11 cellular contexts compared by ENCODE assay signal in genomic region chr21:29233611-29234540, GRCh38.
DNase-seq lines count a peak whose midpoint lies in the region; ATAC-seq and TF ChIP-seq lines count a peak whose summit lies in the region.
"Had no signal": no experiment of that assay in that cellular context is flagged by ENCODE, and none has a peak within 500 bp of the region (broad histone marks: within the 10 kb centered on the region; RNA-seq: fewer than 3 reads in every experiment).

No MANE protein-coding gene starts in this region.

- peaks cover 83% of the 10 kb centered on the region for H3K4me1 ChIP-seq in OCI-LY3 (ENCODE audit: low read length)

- peak; percentile 59 for DNase-seq in activated CD8-positive, alpha-beta T cell treated with anti-CD3 and anti-CD28 coated beads for 36 hours
- no peak for DNase-seq in activated CD8-positive, alpha-beta T cell treated with anti-CD3 and anti-CD28 coated beads, Interleukin-2, amount 10 ng/mL, durations not matched to agents 7 days and 5 days
- peak; percentile 39 for DNase-seq in stimulated activated CD8-positive, alpha-beta memory T cell treated with anti-CD3 and anti-CD28 coated beads, Interleukin-4, amount 100 ng/mL, for 48 hours
- no peak for DNase-seq in iPS-NIHi7 (ENCODE audit: extremely low spot score)
- DNase-seq in kidney glomerular epithelial cell (lab: John Stamatoyannopoulos, UW): no peak
- no peak for DNase-seq in NCI-H226
- DNase-seq: AML-193, kidney had no signal

- H3K27ac Mint-ChIP-seq in activated CD8-positive, alpha-beta T cell treated with anti-CD3 and anti-CD28 coated beads for 36 hours: peak overlapping the region; percentile 47
- H3K27ac Mint-ChIP-seq in activated CD8-positive, alpha-beta T cell treated with anti-CD3 and anti-CD28 coated beads, Interleukin-2, amount 10 ng/mL, durations not matched to agents 7 days and 5 days: no peak overlapping the region

- peaks cover 37% of the 10 kb centered on the region for H3K4me1 Mint-ChIP-seq in activated CD8-positive, alpha-beta T cell treated with anti-CD3 and anti-CD28 coated beads for 36 hours (ENCODE audit: low read depth)
- H3K4me1 Mint-ChIP-seq in activated CD8-positive, alpha-beta T cell treated with anti-CD3 and anti-CD28 coated beads, Interleukin-2, amount 10 ng/mL, durations not matched to agents 7 days and 5 days (ENCODE audit: low read depth): peaks cover 17% of the 10 kb centered on the region

- H3K4me3 Mint-ChIP-seq in activated CD8-positive, alpha-beta T cell treated with anti-CD3 and anti-CD28 coated beads for 36 hours: no peak overlapping the region
- H3K4me3 Mint-ChIP-seq in activated CD8-positive, alpha-beta T cell treated with anti-CD3 and anti-CD28 coated beads, Interleukin-2, amount 10 ng/mL, durations not matched to agents 7 days and 5 days: no peak overlapping the region

- peaks cover 4% of the 10 kb centered on the region for H3K27me3 Mint-ChIP-seq in activated CD8-positive, alpha-beta T cell treated with anti-CD3 and anti-CD28 coated beads for 36 hours
- peaks cover 2% of the 10 kb centered on the region for H3K27me3 Mint-ChIP-seq in activated CD8-positive, alpha-beta T cell treated with anti-CD3 and anti-CD28 coated beads, Interleukin-2, amount 10 ng/mL, durations not matched to agents 7 days and 5 days (ENCODE audit: low read depth)

- peaks cover 31% of the 10 kb centered on the region for H3K79me2 ChIP-seq in OCI-LY3 (ENCODE audit: low read length)

- intact Hi-C loops in activated CD8-positive, alpha-beta T cell treated with anti-CD3 and anti-CD28 coated beads for 36 hours (cut with micrococcal nuclease): loop anchor here (5.0 to 10.0 kb wide), 2 partner anchors 111 to 138 kb away; no protein-coding TSS in a partner anchor

- H2AFZ ChIP-seq in OCI-LY3 (ENCODE audit: low read depth, low read length): no peak overlapping the region

- no peaks in the 10 kb centered on the region for H3K9me3 ChIP-seq in OCI-LY3 (ENCODE audit: insufficient read depth, low read length)

- no peaks in the 10 kb centered on the region for H4K20me1 ChIP-seq in OCI-LY3 (ENCODE audit: insufficient read depth, low read length)

- peak overlapping the region; percentile 72 for H3K4me3 ChIP-seq in OCI-LY3 (ENCODE audit: low read length)
- H3K4me3 ChIP-seq: K562 had no signal

- peak overlapping the region; percentile 99 for H3K27ac ChIP-seq in OCI-LY3 (ENCODE audit: low read length)

- no peaks in the 10 kb centered on the region for H3K36me3 ChIP-seq in OCI-LY3 (replicated peaks; ENCODE audit: low read depth, low read length)

- H3K9ac ChIP-seq in OCI-LY3 (ENCODE audit: low read length): peak overlapping the region; percentile 85

- peak; percentile 84 for ATAC-seq in activated CD8-positive, alpha-beta T cell treated with anti-CD3 and anti-CD28 coated beads for 36 hours
- no peak for ATAC-seq in activated CD8-positive, alpha-beta T cell treated with anti-CD3 and anti-CD28 coated beads, Interleukin-2, amount 10 ng/mL, durations not matched to agents 7 days and 5 days
- ATAC-seq in HG02870 (IDR thresholded peaks at IDR 0.05; ENCODE audit: unreplicated experiment): peak; percentile 56

- TF ChIP-seq CTCF in activated CD8-positive, alpha-beta T cell treated with anti-CD3 and anti-CD28 coated beads for 36 hours (IDR thresholded peaks at IDR 0.05): no peak
- no peak for TF ChIP-seq CTCF in OCI-LY3 (IDR thresholded peaks at IDR 0.05; ENCODE audit: low read depth, low read length)

- CTCF ChIA-PET in activated CD8-positive, alpha-beta T cell treated with anti-CD3 and anti-CD28 coated beads for 36 hours (lab: Charles Lee): interaction anchor here (0.6 to 2.5 kb wide), 11 partner anchors 8 to 171 kb away, joined by 3 to 10 read pairs (median 4); no protein-coding TSS in a partner anchor
- CTCF ChIA-PET in activated CD8-positive, alpha-beta T cell treated with anti-CD3 and anti-CD28 coated beads, Interleukin-2, amount 10 ng/mL, durations not matched to agents 7 days and 5 days (lab: Charles Lee): interaction anchor here (1.2 to 2.0 kb wide), 5 partner anchors 9 to 114 kb away, joined by 3 to 7 read pairs (median 4); no protein-coding TSS in a partner anchor

- peak overlapping the region; percentile 90 for H3K4me2 ChIP-seq in OCI-LY3 (ENCODE audit: low read length)

- H3K36me3 Mint-ChIP-seq in activated CD8-positive, alpha-beta T cell treated with anti-CD3 and anti-CD28 coated beads for 36 hours (ENCODE audit: low read depth): no peaks in the 10 kb centered on the region
- H3K36me3 Mint-ChIP-seq in activated CD8-positive, alpha-beta T cell treated with anti-CD3 and anti-CD28 coated beads, Interleukin-2, amount 10 ng/mL, durations not matched to agents 7 days and 5 days (ENCODE audit: low read depth): no peaks in the 10 kb centered on the region

- no peaks in the 10 kb centered on the region for H3K9me3 Mint-ChIP-seq in activated CD8-positive, alpha-beta T cell treated with anti-CD3 and anti-CD28 coated beads for 36 hours
- no peaks in the 10 kb centered on the region for H3K9me3 Mint-ChIP-seq in activated CD8-positive, alpha-beta T cell treated with anti-CD3 and anti-CD28 coated beads, Interleukin-2, amount 10 ng/mL, durations not matched to agents 7 days and 5 days (ENCODE audit: insufficient read depth)

- H3K27me3 ChIP-seq in OCI-LY3 (ENCODE audit: low read depth, low read length): no peaks in the 10 kb centered on the region

- POLR2A ChIA-PET in activated CD8-positive, alpha-beta T cell treated with anti-CD3 and anti-CD28 coated beads for 36 hours (lab: Charles Lee): interaction anchor here (1.5 kb wide), 1 partner anchor 67 kb away, joined by 8 read pairs; no protein-coding TSS in a partner anchor
- POLR2A ChIA-PET in activated CD8-positive, alpha-beta T cell treated with anti-CD3 and anti-CD28 coated beads, Interleukin-2, amount 10 ng/mL, durations not matched to agents 7 days and 5 days (lab: Charles Lee): interaction anchor here (1.3 kb wide), 1 partner anchor 25 kb away, joined by 3 read pairs; no protein-coding TSS in a partner anchor

Comparison
In these comparisons a context has a peak if more than half of its experiments do, and no peak if none do; other contexts are left out.
1. DNase-seq: peak in activated CD8-positive, alpha-beta T cell treated with anti-CD3 and anti-CD28 coated beads for 36 hours (single experiment) and stimulated activated CD8-positive, alpha-beta memory T cell treated with anti-CD3 and anti-CD28 coated beads, Interleukin-4, amount 100 ng/mL, for 48 hours (single experiment); none in activated CD8-positive, alpha-beta T cell treated with anti-CD3 and anti-CD28 coated beads, Interleukin-2, amount 10 ng/mL, durations not matched to agents 7 days and 5 days (single experiment), iPS-NIHi7 (single experiment), kidney glomerular epithelial cell (single experiment) and NCI-H226 (single experiment).